ENCODE assay signal across 1 cellular context in genomic region chr12:15706010-15706676, GRCh38.
TF ChIP-seq lines count a peak whose summit lies in the region.

No MANE protein-coding gene starts in this region.

TF ChIP-seq in GM23338, 12 proteins besides CTCF, POLR2A, EP300 and RAD21 (continued from another document):
- TF ChIP-seq ZNF462 (CRISPR knock-in tag; IDR thresholded peaks at IDR 0.05), result no peak
- TF ChIP-seq STAT1 (IDR thresholded peaks at IDR 0.05; ENCODE audit: unreplicated experiment), result no peak
TF ChIP-seq in GM23338: peak in this region for 0.
